In the genomic region with DNA sequence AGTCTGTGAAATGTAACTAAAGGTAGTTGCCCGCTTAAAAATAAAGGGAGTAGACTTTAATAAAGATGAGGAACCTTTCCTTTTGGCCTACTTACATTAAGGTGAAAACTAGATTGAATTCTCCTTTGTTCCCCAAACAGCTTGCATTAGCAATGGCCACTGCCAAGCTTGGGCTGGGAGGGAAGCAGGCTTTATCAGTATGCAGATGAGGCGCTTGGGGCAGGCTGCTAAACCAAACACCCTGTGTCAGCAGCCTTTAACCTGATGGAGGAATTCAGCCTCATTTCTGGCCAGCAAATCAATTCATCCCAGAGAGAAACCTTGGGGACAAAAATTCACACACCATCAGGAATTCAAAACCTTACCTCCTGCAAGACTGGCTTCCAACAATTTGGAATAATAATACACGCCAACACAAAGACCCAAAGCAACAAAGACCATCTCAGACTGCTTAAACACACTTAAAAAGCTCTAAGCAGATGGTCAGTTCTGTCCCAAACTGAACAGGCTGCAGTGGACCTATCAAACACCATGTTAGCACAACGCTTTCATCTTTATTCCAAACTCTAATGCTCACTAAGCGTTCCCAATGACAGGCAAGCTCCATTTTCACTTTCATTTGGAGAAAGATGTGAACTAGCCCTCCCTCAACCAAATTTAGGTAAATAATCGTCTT, we compare ENCODE assay signal across 20 cellular contexts.
"Had no signal": no experiment of that assay in that cellular context is flagged by ENCODE, and none has a peak within 500 bp of the region (broad histone marks: within the 10 kb centered on the region; RNA-seq: fewer than 3 reads in every experiment).

No MANE protein-coding gene starts in this region.

- H3K27me3 Mint-ChIP-seq: effector memory CD8-positive, alpha-beta T cell had no signal

- ATAC-seq: activated naive CD4-positive, alpha-beta T cell treated with anti-CD3 and anti-CD28 coated beads, Interleukin-2, amount 50 U/mL, for 72 hours; effector memory CD8-positive, alpha-beta T cell; naive thymus-derived CD8-positive, alpha-beta T cell; stimulated activated naive CD8-positive, alpha-beta T cell treated with anti-CD3 and anti-CD28 coated beads, Interleukin-15, Interleukin-2, amounts not matched to agents 100 U/mL and 50 U/mL, for 24 hours had no signal

- H3K79me2 ChIP-seq: hepatocyte had no signal

- H3K4me3 Mint-ChIP-seq: activated T-helper 1 cell treated with anti-CD3 and anti-CD28 coated beads, Interleukin-12 subunit alpha, Interleukin-12 subunit beta, Interleukin-2, Interleukin-4 antibody, amounts not matched to agents 30 ng/mL and 10 ng/mL and 1 ng/mL, durations not matched to agents 14 hours and 24 hours and 36 hours; effector memory CD8-positive, alpha-beta T cell; naive thymus-derived CD8-positive, alpha-beta T cell had no signal

- H3K27me3 ChIP-seq: adrenal gland, hepatocyte, tibial nerve, vagina had no signal

- H3K4me2 ChIP-seq: hepatocyte had no signal

- H3K9me3 ChIP-seq: adrenal gland, tibial nerve, vagina had no signal

- H3K4me1 ChIP-seq: adrenal gland, tibial nerve, vagina had no signal

- H3K27ac ChIP-seq: adrenal gland, hepatocyte, tibial nerve, vagina, VCaP had no signal

- DNase-seq: activated CD4-positive, alpha-beta T cell treated with anti-CD3 and anti-CD28 coated beads for 1 hour; activated CD4-positive, alpha-beta T cell treated with anti-CD3 and anti-CD28 coated beads, Interleukin-2, amount 50 U/mL, for 4 hours; activated gamma-delta T cell treated with Interleukin-2 at 50 U/mL for 16 hours; adrenal gland; dermis blood vessel endothelial cell; effector memory CD8-positive, alpha-beta T cell; mesenchymal stem cell; naive thymus-derived CD8-positive, alpha-beta T cell; posterior cingulate gyrus; retina; stimulated activated naive CD8-positive, alpha-beta T cell treated with anti-CD3 and anti-CD28 coated beads, Interleukin-15, Interleukin-2, amounts not matched to agents 100 U/mL and 50 U/mL, for 24 hours; substantia nigra; SW 1271; T-helper 2 cell had no signal

- H2AFZ ChIP-seq: hepatocyte had no signal

- H3K36me3 ChIP-seq: adrenal gland, tibial nerve, vagina had no signal

- H3K4me3 ChIP-seq: adrenal gland, hepatocyte, tibial nerve, vagina had no signal

- H3K27ac Mint-ChIP-seq: activated naive CD4-positive, alpha-beta T cell treated with anti-CD3 and anti-CD28 coated beads, Interleukin-2, amount 50 U/mL, for 72 hours; activated T-helper 1 cell treated with anti-CD3 and anti-CD28 coated beads, Interleukin-12 subunit alpha, Interleukin-12 subunit beta, Interleukin-2, Interleukin-4 antibody, amounts not matched to agents 30 ng/mL and 10 ng/mL and 1 ng/mL, durations not matched to agents 14 hours and 24 hours and 36 hours; effector memory CD8-positive, alpha-beta T cell; naive thymus-derived CD8-positive, alpha-beta T cell had no signal

- H3K9me3 Mint-ChIP-seq: activated T-helper 1 cell treated with anti-CD3 and anti-CD28 coated beads, Interleukin-12 subunit alpha, Interleukin-12 subunit beta, Interleukin-2, Interleukin-4 antibody, amounts not matched to agents 30 ng/mL and 10 ng/mL and 1 ng/mL, durations not matched to agents 14 hours and 24 hours and 36 hours; effector memory CD8-positive, alpha-beta T cell had no signal
